ENCODE assay signal across 11 cellular contexts in genomic region chr3:155553800-155554199, GRCh38.
DNase-seq lines count a peak whose midpoint lies in the region; ATAC-seq and TF ChIP-seq lines count a peak whose summit lies in the region.
"Had no signal": no experiment of that assay in that cellular context is flagged by ENCODE, and none has a peak within 500 bp of the region (broad histone marks: within the 10 kb centered on the region; RNA-seq: fewer than 3 reads in every experiment).

No MANE protein-coding gene starts in this region.

- intact Hi-C loops in left ventricle myocardium inferior (cut with micrococcal nuclease) = no loop called here
- intact Hi-C loops in sciatic nerve (cut with DNase I) = no loop called here

- no peaks in the 10 kb centered on the region for H3K36me3 ChIP-seq in Loucy (ENCODE audit: insufficient read depth, low read length)
- H3K36me3 ChIP-seq in kidney epithelial cell (ENCODE audit: control insufficient read depth, insufficient read depth, low read length) = no peaks in the 10 kb centered on the region
- H3K36me3 ChIP-seq in left ventricle myocardium inferior = no peaks in the 10 kb centered on the region
- H3K36me3 ChIP-seq: WERI-Rb-1 had no signal

- H3K9me3 ChIP-seq in Loucy (ENCODE audit: insufficient read depth, low read depth, low read length) (no peaks in the 10 kb centered on the region), left ventricle myocardium inferior (replicated peaks) (no peaks in the 10 kb centered on the region)

- H3F3A ChIP-seq in Loucy (ENCODE audit: low read depth) = peaks cover 14% of the 10 kb centered on the region

- no peaks in the 10 kb centered on the region for H4K20me1 ChIP-seq in Loucy (ENCODE audit: insufficient read depth, low read length, poor library complexity, severe bottlenecking)

- ATAC-seq in GM21447 (IDR thresholded peaks at IDR 0.05; ENCODE audit: unreplicated experiment) (peak; percentile 43), GM21360 (IDR thresholded peaks at IDR 0.05; ENCODE audit: unreplicated experiment) (no peak), sciatic nerve (no peak)

- H3K27ac ChIP-seq in left ventricle myocardium inferior (replicated peaks) = no peak overlapping the region
- H3K27ac ChIP-seq: WERI-Rb-1 had no signal

- H2AFZ ChIP-seq in Loucy (ENCODE audit: low read length) = no peak overlapping the region

- TF ChIP-seq CTCF in GM12865 (IDR thresholded peaks at IDR 0.05; ENCODE audit: insufficient read depth, low read depth, low read length, missing control alignments) = no peak
- peak; percentile 33 for TF ChIP-seq CTCF in Loucy (conservative IDR thresholded peaks at IDR 0.05; ENCODE audit: low read length)
- peak; percentile 18 for TF ChIP-seq CTCF in kidney epithelial cell (IDR thresholded peaks at IDR 0.05; ENCODE audit: insufficient read depth, low read length, poor library complexity, severe bottlenecking)
- TF ChIP-seq CTCF in left ventricle myocardium inferior (IDR thresholded peaks at IDR 0.05; ENCODE audit: borderline replicate concordance) = no peak

- peak overlapping the region; percentile 79 for H3K9ac ChIP-seq in Loucy (ENCODE audit: low read depth, low read length, poor library complexity, severe bottlenecking)

- H3K79me2 ChIP-seq in Loucy (ENCODE audit: insufficient read depth, low read length) = peaks cover 25% of the 10 kb centered on the region; the same call in 1 of the 2 replicates

- H3K4me3 ChIP-seq in GM12865 (ENCODE audit: low read depth, low read length) (no peak overlapping the region), Loucy (ENCODE audit: low read length, poor library complexity, severe bottlenecking) (peak overlapping the region; percentile 70), kidney epithelial cell (ENCODE audit: low read depth, low read length) (no peak overlapping the region), left ventricle myocardium inferior (no peak overlapping the region)

- peaks cover 95% of the 10 kb centered on the region for H3K4me1 ChIP-seq in Loucy (ENCODE audit: insufficient read depth, low read length, poor library complexity, severe bottlenecking)
- H3K4me1 ChIP-seq in left ventricle myocardium inferior = no peaks in the 10 kb centered on the region

- peak overlapping the region; percentile 84 for H3K4me2 ChIP-seq in Loucy (ENCODE audit: low read depth, low read length, poor library complexity, severe bottlenecking)

- no peaks in the 10 kb centered on the region for H3K9me2 ChIP-seq in Loucy (replicated peaks; ENCODE audit: low read depth, low read length)

- H3K27me3 ChIP-seq in Loucy (ENCODE audit: insufficient read depth, low read length, poor library complexity, severe bottlenecking) = no peaks in the 10 kb centered on the region
- H3K27me3 ChIP-seq in kidney epithelial cell (ENCODE audit: control insufficient read depth, insufficient read depth, low read length) = no peaks in the 10 kb centered on the region
- no peaks in the 10 kb centered on the region for H3K27me3 ChIP-seq in left ventricle myocardium inferior (ENCODE audit: low read depth)

- DNase-seq in GM12865 (ENCODE audit: low read depth) (peak; percentile 19), kidney epithelial cell (ENCODE audit: low read depth) (peak; percentile 82), left ventricle myocardium inferior (no peak), sciatic nerve (ENCODE audit: low spot score) (no peak), NCI-H2029 treated with DMSO at 0.1 percent for 48 hours (lab: John Stamatoyannopoulos, UW) (no peak)
- DNase-seq: anterior cingulate cortex; stimulated activated CD4-positive, alpha-beta T cell treated with anti-CD3 and anti-CD28 coated beads, Interleukin-12 subunit alpha, Interleukin-12 subunit beta, amount 100 ng/mL, for 4 hours; WERI-Rb-1 had no signal

Comparison
In these comparisons a context has a peak if more than half of its experiments do, and no peak if none do; other contexts are left out.
1. DNase-seq: peak in GM12865 (single experiment) and kidney epithelial cell (single experiment); none in left ventricle myocardium inferior (single experiment), sciatic nerve (single experiment) and NCI-H2029 treated with DMSO at 0.1 percent for 48 hours (single experiment).
2. CTCF ChIP-seq: peak in Loucy (single experiment) and kidney epithelial cell (single experiment); none in GM12865 (single experiment) and left ventricle myocardium inferior (single experiment).